11 cellular contexts compared by ENCODE assay signal in genomic region chr10:25356609-25357008, GRCh38.
"Had no signal": no experiment of that assay in that cellular context is flagged by ENCODE, and none has a peak within 500 bp of the region (broad histone marks: within the 10 kb centered on the region; RNA-seq: fewer than 3 reads in every experiment).

No MANE protein-coding gene starts in this region.

- H2AFZ ChIP-seq: GM23248, GM23338 had no signal

- H3K4me3 Mint-ChIP-seq: GM23338, H9, HFFc6 had no signal

- H3K9ac ChIP-seq: GM23248 had no signal

- H3K27ac ChIP-seq: GM23248 had no signal

- H3K4me1 Mint-ChIP-seq: GM23338, H9 had no signal

- H3K36me3 ChIP-seq: HAP-1 had no signal

- H3K4me1 ChIP-seq: HAP-1 had no signal

- H3K4me3 ChIP-seq: GM23248, GM23338, HAP-1 had no signal

- DNase-seq: GM23248, GOT3, H7, H9, HCEC 1CT, HFFc6 had no signal

- H3K27ac Mint-ChIP-seq: GM23338, H9, HFFc6 had no signal

- FAIRE-seq: H1, H54 had no signal

- H3K9me3 ChIP-seq: HAP-1 had no signal

- H3K4me2 ChIP-seq: GM23338 had no signal

- ATAC-seq: GM23338, HCT116 had no signal
